In genomic region chr11:110093407-110094297, GRCh38 we compare ENCODE assay signal across 1 cellular context.
TF ChIP-seq lines count a peak whose summit lies in the region.

No MANE protein-coding gene starts in this region.

TF ChIP-seq in HepG2, 621 proteins besides CTCF, POLR2A, EP300 and RAD21 (continued from another document and continues in another):
- no peak for TF ChIP-seq REST (IDR thresholded peaks at IDR 0.05; ENCODE audit: borderline replicate concordance in 1 of 2, low read depth in 1 of 2, low read length in 2 of 2)
- no peak for TF ChIP-seq ZNF580 (CRISPR knock-in tag; IDR thresholded peaks at IDR 0.05; ENCODE audit: borderline replicate concordance, low read depth)
- 0 out of 2 replicates have a peak, but pooled peaks have one; percentile 28 for TF ChIP-seq MEIS2 (CRISPR knock-in tag; IDR thresholded peaks at IDR 0.05)
- TF ChIP-seq ZNF510 (CRISPR knock-in tag; IDR thresholded peaks at IDR 0.05; ENCODE audit: low read depth), result no peak
- TF ChIP-seq, protein P1, sequence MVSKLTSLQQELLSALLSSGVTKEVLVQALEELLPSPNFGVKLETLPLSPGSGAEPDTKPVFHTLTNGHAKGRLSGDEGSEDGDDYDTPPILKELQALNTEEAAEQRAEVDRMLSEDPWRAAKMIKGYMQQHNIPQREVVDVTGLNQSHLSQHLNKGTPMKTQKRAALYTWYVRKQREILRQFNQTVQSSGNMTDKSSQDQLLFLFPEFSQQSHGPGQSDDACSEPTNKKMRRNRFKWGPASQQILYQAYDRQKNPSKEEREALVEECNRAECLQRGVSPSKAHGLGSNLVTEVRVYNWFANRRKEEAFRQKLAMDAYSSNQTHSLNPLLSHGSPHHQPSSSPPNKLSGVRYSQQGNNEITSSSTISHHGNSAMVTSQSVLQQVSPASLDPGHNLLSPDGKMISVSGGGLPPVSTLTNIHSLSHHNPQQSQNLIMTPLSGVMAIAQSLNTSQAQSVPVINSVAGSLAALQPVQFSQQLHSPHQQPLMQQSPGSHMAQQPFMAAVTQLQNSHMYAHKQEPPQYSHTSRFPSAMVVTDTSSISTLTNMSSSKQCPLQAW (CRISPR knock-in tag; IDR thresholded peaks at IDR 0.05), result no peak
- no peak for TF ChIP-seq ZNF501 (CRISPR knock-in tag; IDR thresholded peaks at IDR 0.05)
- TF ChIP-seq, protein P2, sequence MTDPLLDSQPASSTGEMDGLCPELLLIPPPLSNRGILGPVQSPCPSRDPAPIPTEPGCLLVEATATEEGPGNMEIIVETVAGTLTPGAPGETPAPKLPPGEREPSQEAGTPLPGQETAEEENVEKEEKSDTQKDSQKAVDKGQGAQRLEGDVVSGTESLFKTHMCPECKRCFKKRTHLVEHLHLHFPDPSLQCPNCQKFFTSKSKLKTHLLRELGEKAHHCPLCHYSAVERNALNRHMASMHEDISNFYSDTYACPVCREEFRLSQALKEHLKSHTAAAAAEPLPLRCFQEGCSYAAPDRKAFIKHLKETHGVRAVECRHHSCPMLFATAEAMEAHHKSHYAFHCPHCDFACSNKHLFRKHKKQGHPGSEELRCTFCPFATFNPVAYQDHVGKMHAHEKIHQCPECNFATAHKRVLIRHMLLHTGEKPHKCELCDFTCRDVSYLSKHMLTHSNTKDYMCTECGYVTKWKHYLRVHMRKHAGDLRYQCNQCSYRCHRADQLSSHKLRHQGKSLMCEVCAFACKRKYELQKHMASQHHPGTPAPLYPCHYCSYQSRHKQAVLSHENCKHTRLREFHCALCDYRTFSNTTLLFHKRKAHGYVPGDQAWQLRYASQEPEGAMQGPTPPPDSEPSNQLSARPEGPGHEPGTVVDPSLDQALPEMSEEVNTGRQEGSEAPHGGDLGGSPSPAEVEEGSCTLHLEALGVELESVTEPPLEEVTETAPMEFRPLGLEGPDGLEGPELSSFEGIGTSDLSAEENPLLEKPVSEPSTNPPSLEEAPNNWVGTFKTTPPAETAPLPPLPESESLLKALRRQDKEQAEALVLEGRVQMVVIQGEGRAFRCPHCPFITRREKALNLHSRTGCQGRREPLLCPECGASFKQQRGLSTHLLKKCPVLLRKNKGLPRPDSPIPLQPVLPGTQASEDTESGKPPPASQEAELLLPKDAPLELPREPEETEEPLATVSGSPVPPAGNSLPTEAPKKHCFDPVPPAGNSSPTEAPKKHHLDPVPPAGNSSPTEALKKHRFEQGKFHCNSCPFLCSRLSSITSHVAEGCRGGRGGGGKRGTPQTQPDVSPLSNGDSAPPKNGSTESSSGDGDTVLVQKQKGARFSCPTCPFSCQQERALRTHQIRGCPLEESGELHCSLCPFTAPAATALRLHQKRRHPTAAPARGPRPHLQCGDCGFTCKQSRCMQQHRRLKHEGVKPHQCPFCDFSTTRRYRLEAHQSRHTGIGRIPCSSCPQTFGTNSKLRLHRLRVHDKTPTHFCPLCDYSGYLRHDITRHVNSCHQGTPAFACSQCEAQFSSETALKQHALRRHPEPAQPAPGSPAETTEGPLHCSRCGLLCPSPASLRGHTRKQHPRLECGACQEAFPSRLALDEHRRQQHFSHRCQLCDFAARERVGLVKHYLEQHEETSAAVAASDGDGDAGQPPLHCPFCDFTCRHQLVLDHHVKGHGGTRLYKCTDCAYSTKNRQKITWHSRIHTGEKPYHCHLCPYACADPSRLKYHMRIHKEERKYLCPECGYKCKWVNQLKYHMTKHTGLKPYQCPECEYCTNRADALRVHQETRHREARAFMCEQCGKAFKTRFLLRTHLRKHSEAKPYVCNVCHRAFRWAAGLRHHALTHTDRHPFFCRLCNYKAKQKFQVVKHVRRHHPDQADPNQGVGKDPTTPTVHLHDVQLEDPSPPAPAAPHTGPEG (CRISPR knock-in tag; IDR thresholded peaks at IDR 0.05), result peak; percentile 99
- TF ChIP-seq BRCA1 (CRISPR knock-in tag; IDR thresholded peaks at IDR 0.05), result 0 out of 2 replicates have a peak, but pooled peaks have one; percentile 78
- TF ChIP-seq ATF6 (CRISPR knock-in tag; conservative IDR thresholded peaks at IDR 0.05), result no peak
- TF ChIP-seq PLRG1 (conservative IDR thresholded peaks at IDR 0.05), result no peak
- TF ChIP-seq ZNF430 (CRISPR knock-in tag; IDR thresholded peaks at IDR 0.05), result peak; percentile 30; the same call in 1 of the 2 replicates
- TF ChIP-seq, protein P3, sequence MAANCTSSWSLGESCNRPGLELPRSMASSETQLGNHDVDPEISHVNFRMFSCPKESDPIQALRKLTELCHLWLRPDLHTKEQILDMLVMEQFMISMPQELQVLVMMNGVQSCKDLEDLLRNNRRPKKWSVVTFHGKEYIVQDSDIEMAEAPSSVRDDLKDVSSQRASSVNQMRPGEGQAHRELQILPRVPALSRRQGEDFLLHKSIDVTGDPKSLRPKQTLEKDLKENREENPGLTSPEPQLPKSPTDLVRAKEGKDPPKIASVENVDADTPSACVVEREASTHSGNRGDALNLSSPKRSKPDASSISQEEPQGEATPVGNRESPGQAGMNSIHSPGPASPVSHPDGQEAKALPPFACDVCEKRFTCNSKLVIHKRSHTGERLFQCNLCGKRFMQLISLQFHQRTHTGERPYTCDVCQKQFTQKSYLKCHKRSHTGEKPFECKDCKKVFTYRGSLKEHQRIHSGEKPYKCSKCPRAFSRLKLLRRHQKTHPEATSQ (CRISPR knock-in tag; IDR thresholded peaks at IDR 0.05; ENCODE audit: borderline replicate concordance), result 0 out of 2 replicates have a peak, but pooled peaks have one; percentile 21
- TF ChIP-seq TBX3 (IDR thresholded peaks at IDR 0.05; ENCODE audit: borderline replicate concordance), result no peak
- no peak; the same call in 1 of the 2 replicates for TF ChIP-seq MXD1 (CRISPR knock-in tag; IDR thresholded peaks at IDR 0.05)
- TF ChIP-seq FOXM1 (CRISPR knock-in tag; IDR thresholded peaks at IDR 0.05), result no peak
- peak; percentile 62 for TF ChIP-seq ASH2L (IDR thresholded peaks at IDR 0.05; ENCODE audit: insufficient read length, low read depth, low read length)
- TF ChIP-seq SRSF4 (IDR thresholded peaks at IDR 0.05; ENCODE audit: low read depth, low read length, poor library complexity, severe bottlenecking), result no peak
- no peak for TF ChIP-seq SMAD9 (CRISPR knock-in tag; IDR thresholded peaks at IDR 0.05)
- no peak for TF ChIP-seq PBX2 (CRISPR knock-in tag; IDR thresholded peaks at IDR 0.05)
- peak; percentile 37; the same call in 1 of the 2 replicates for TF ChIP-seq BCL6 (CRISPR knock-in tag; IDR thresholded peaks at IDR 0.05)
- peak; percentile 59; the same call in 1 of the 2 replicates for TF ChIP-seq MTF2 (CRISPR knock-in tag; IDR thresholded peaks at IDR 0.05; ENCODE audit: borderline replicate concordance)
- no peak for TF ChIP-seq TFDP1 (CRISPR knock-in tag; IDR thresholded peaks at IDR 0.05; ENCODE audit: borderline replicate concordance)
- no peak for TF ChIP-seq ZNF549 (CRISPR knock-in tag; IDR thresholded peaks at IDR 0.05)
- TF ChIP-seq, protein P4, sequence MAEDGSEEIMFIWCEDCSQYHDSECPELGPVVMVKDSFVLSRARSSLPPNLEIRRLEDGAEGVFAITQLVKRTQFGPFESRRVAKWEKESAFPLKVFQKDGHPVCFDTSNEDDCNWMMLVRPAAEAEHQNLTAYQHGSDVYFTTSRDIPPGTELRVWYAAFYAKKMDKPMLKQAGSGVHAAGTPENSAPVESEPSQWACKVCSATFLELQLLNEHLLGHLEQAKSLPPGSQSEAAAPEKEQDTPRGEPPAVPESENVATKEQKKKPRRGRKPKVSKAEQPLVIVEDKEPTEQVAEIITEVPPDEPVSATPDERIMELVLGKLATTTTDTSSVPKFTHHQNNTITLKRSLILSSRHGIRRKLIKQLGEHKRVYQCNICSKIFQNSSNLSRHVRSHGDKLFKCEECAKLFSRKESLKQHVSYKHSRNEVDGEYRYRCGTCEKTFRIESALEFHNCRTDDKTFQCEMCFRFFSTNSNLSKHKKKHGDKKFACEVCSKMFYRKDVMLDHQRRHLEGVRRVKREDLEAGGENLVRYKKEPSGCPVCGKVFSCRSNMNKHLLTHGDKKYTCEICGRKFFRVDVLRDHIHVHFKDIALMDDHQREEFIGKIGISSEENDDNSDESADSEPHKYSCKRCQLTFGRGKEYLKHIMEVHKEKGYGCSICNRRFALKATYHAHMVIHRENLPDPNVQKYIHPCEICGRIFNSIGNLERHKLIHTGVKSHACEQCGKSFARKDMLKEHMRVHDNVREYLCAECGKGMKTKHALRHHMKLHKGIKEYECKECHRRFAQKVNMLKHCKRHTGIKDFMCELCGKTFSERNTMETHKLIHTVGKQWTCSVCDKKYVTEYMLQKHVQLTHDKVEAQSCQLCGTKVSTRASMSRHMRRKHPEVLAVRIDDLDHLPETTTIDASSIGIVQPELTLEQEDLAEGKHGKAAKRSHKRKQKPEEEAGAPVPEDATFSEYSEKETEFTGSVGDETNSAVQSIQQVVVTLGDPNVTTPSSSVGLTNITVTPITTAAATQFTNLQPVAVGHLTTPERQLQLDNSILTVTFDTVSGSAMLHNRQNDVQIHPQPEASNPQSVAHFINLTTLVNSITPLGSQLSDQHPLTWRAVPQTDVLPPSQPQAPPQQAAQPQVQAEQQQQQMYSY (CRISPR knock-in tag; IDR thresholded peaks at IDR 0.05), result peak; percentile 66; the same call in 1 of the 2 replicates
- TF ChIP-seq ZBTB46 (CRISPR knock-in tag; IDR thresholded peaks at IDR 0.05; ENCODE audit: borderline replicate concordance), result no peak
- TF ChIP-seq FOSL2 (CRISPR knock-in tag; IDR thresholded peaks at IDR 0.05), result no peak; the same call in 1 of the 2 replicates
- no peak for TF ChIP-seq RFX1 (IDR thresholded peaks at IDR 0.05)
- peak; percentile 77; the same call in 1 of the 2 replicates for TF ChIP-seq NFKB2 (CRISPR knock-in tag; IDR thresholded peaks at IDR 0.05; ENCODE audit: borderline replicate concordance)
- no peak for TF ChIP-seq HMGA1 (CRISPR knock-in tag; conservative IDR thresholded peaks at IDR 0.05)
- no peak for TF ChIP-seq HNRNPL (IDR thresholded peaks at IDR 0.05; ENCODE audit: low read depth, low read length)
- TF ChIP-seq NFKBIZ (CRISPR knock-in tag; IDR thresholded peaks at IDR 0.05), result no peak
